Comparison of ENCODE assay signal across 11 cellular contexts in genomic region chr7:2876031-2876862, GRCh38. TPM values are rescaled to one million over a fixed set of nuclear protein-coding genes. Genes with fewer than 3 reads are reported as not detected.
A peak's percentile ranks its signal among the peaks of the same experiment; 100 is the strongest.
DNase-seq lines count a peak whose midpoint lies in the region; ATAC-seq and TF ChIP-seq lines count a peak whose summit lies in the region.
"Had no signal": no experiment of that assay in that cellular context is flagged by ENCODE, and none has a peak within 500 bp of the region (broad histone marks: within the 10 kb centered on the region; RNA-seq: fewer than 3 reads in every experiment).

No MANE protein-coding gene starts in this region.

- H3K9ac ChIP-seq in parathyroid adenoma: no peak overlapping the region

- no peaks in the 10 kb centered on the region for H3K9me3 ChIP-seq in parathyroid adenoma (ENCODE audit: control insufficient read depth, low read length)

- no peak overlapping the region for H3K27ac ChIP-seq in parathyroid adenoma

- TF ChIP-seq CTCF in parathyroid adenoma (IDR thresholded peaks at IDR 0.05): no peak

- peak; percentile 67 for DNase-seq in GM03348 (ENCODE audit: low spot score)
- DNase-seq in NCI-H69 (lab: John Stamatoyannopoulos, UW): peak; percentile 95
- peak; percentile 77 to 86 for DNase-seq in dermis microvascular lymphatic vessel endothelial cell (ENCODE audit: low read depth in 2 of 2)
- DNase-seq in cortex of kidney (lab: John Stamatoyannopoulos, UW): no peak
- no peak for DNase-seq in NCI-H2107 treated with DMSO at 0.1 percent for 48 hours (lab: John Stamatoyannopoulos, UW; ENCODE audit: unreplicated experiment)
- DNase-seq: NCI-H2029; stimulated activated CD4-positive, alpha-beta T cell treated with anti-CD3 and anti-CD28 coated beads, Interleukin-15, amount 100 ng/mL, for 24 hours had no signal

- no peaks in the 10 kb centered on the region for H3K36me3 ChIP-seq in parathyroid adenoma (ENCODE audit: control insufficient read depth, insufficient read depth, low read length)

- no peaks in the 10 kb centered on the region for H3K79me2 ChIP-seq in parathyroid adenoma

- H3K4me2 ChIP-seq in parathyroid adenoma (ENCODE audit: low read length): no peak overlapping the region
- H3K4me2 ChIP-seq: GM23338 had no signal

- peak overlapping the region; percentile 11 for H2AFZ ChIP-seq in parathyroid adenoma
- H2AFZ ChIP-seq: GM23338 had no signal

- no peaks in the 10 kb centered on the region for H3K27me3 ChIP-seq in parathyroid adenoma (ENCODE audit: control insufficient read depth, insufficient read depth, low read length)

- ATAC-seq in HG02840 (IDR thresholded peaks at IDR 0.05; ENCODE audit: low FRiP score, unreplicated experiment) (no peak), HG02938 (IDR thresholded peaks at IDR 0.05; ENCODE audit: unreplicated experiment) (no peak)
- ATAC-seq: GM23338 had no signal

- H3K4me1 ChIP-seq in parathyroid adenoma: no peaks in the 10 kb centered on the region

- no peak overlapping the region for H3K4me3 ChIP-seq in parathyroid adenoma (ENCODE audit: low read depth, low read length)
- H3K4me3 ChIP-seq: GM23338 had no signal

RNA-seq across cellular contexts. Expression of gene GNA12, which starts 32.1 kb away (rescaled TPM):
- total RNA-seq in dermis microvascular lymphatic vessel endothelial cell: 20.8 and 57.9 TPM in 2 replicates

Comparison
In these comparisons a context has a peak if more than half of its experiments do, and no peak if none do; other contexts are left out.
1. DNase-seq: peak in GM03348 (single experiment), NCI-H69 (single experiment) and dermis microvascular lymphatic vessel endothelial cell (2 of 2); none in cortex of kidney (single experiment) and NCI-H2107 treated with DMSO at 0.1 percent for 48 hours (single experiment).